8 cellular contexts compared by ENCODE assay signal in the genomic region with DNA sequence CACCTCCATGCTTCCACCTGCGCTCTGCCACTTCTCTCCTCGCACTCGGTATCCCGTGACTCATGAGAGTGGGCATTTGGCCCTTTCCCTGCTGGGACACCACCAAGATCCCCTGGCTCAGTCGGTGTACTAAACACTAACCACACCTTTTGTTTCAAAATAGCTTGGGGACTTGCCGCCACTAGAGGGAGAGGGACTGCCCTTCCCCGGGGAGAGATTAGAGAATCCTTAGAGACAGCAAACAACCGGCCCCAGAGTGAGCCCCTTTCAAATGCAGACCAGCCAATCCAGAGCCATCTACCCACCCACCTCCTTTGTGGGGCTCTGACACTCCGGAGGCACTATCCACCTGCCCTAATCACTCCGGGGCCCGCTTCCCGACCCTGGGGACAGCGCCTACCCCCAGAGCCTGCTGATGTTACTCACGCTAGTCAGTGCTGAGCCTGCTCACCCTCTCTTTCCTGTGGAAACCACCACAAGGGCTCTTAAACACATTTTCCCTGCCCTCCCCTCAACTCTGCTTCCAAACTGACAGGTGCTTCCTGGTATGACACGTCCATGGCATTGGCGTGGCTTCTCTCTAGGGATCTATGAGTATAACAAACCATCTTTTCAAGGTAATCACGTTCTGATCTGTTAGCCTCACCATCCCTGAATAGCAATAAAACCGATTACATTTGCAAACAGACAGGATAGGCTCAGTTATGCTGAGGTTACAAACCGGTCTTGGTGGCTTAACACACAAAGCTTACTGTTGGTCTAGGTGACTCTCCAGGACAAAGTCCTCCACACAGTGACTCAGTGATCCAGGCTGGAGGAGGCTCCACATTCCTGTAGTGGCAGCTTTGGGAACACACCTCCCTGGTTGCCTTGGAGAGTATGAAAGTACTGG.
DNase-seq lines count a peak whose midpoint lies in the region; ATAC-seq, FAIRE-seq and TF ChIP-seq lines count a peak whose summit lies in the region.

No MANE protein-coding gene starts in this region.

- BruUV-seq in K562 (replicated peaks; lab: Mats Ljungman, UMichigan) = no TSS peak

- no peak for TF ChIP-seq EP300 in K562 (IDR thresholded peaks at IDR 0.05; ENCODE audit: low read length)

- WGBS in K562 (ENCODE audit: insufficient coverage, low coverage, missing lambda C conversion rate) = 0% methylated on average over 16 of the region's 19 CpGs
- 21 to 28% (median 24%) methylated on average over 19 of the region's 19 CpGs for WGBS in psoas muscle, 3 donors

- intact Hi-C loops in K562 (cut with micrococcal nuclease) (no loop called here), psoas muscle (cut with DNase I) (no loop called here)

- H3K27ac ChIP-seq in K562 (ENCODE audit: extremely low read depth, low read depth, low read length) = no peak overlapping the region
- no peak overlapping the region for H3K27ac ChIP-seq in psoas muscle

- H3K4me1 ChIP-seq in K562 (replicated peaks in 1 of 2; ENCODE audit: control insufficient read depth in 2 of 2, insufficient read depth in 2 of 2, low read length in 2 of 2) (no peaks in the 10 kb centered on the region), psoas muscle (no peaks in the 10 kb centered on the region)

- no peak overlapping the region for H2AFZ ChIP-seq in K562 (ENCODE audit: low read depth, low read length)

- peak; percentile 61 for ATAC-seq in HG02852 (IDR thresholded peaks at IDR 0.05; ENCODE audit: unreplicated experiment)
- ATAC-seq in K562 = peak; percentile 83
- ATAC-seq in left lobe of liver = peak; percentile 65
- no peak for ATAC-seq in psoas muscle

- TF ChIP-seq POLR2A in K562 (conservative IDR thresholded peaks at IDR 0.05) = no peak

- H3K9me1 ChIP-seq in K562 (ENCODE audit: control insufficient read depth, insufficient read depth, low read length) = no peaks in the 10 kb centered on the region

- peak; percentile 85 for DNase-seq in ELF-1 (ENCODE audit: low read depth, low spot score)
- DNase-seq in NCI-H82 (lab: John Stamatoyannopoulos, UW) = peak; percentile 84
- DNase-seq in K562 (ENCODE audit: extremely low read depth in 1 of 4, low spot score in 3 of 4) = peak in 3 of 4 experiments; percentile 11 to 47 (median 16)
- peak; percentile 44 for DNase-seq in left lobe of liver (ENCODE audit: low spot score)
- no peak for DNase-seq in superior temporal gyrus (ENCODE audit: extremely low spot score)
- DNase-seq in NCI-H226 = no peak
- no peak for DNase-seq in psoas muscle

- no peak overlapping the region for H3K4me2 ChIP-seq in K562 (ENCODE audit: insufficient read depth, low read length)

- H4K20me1 ChIP-seq in K562 (replicated peaks; ENCODE audit: control insufficient read depth, insufficient read depth, low read length) = 0 out of 2 replicates have a peak, but pooled peaks cover 3% of the 10 kb centered on the region

- no peak overlapping the region for H3K9ac ChIP-seq in K562 (ENCODE audit: insufficient read depth in 1 of 2, low read depth in 2 of 2, low read length in 2 of 2)

- H3K79me2 ChIP-seq in K562 (ENCODE audit: control insufficient read depth, insufficient read depth, low read length) = no peaks in the 10 kb centered on the region

- H3K36me3 ChIP-seq in K562 (ENCODE audit: control insufficient read depth, insufficient read depth, low read length) (no peaks in the 10 kb centered on the region), psoas muscle (ENCODE audit: insufficient read depth in 1 of 2, low read depth in 1 of 2) (no peaks in the 10 kb centered on the region)

- H3K27me3 ChIP-seq in K562 (ENCODE audit: control insufficient read depth in 2 of 2, insufficient read depth in 2 of 2, low read length in 2 of 2) = peaks cover 12 to 37% of the 10 kb centered on the region in 2 experiments; a peak in 4 of 5 replicates
- peaks cover 0 to 32% (median 4%) of the 10 kb centered on the region in 3 donors for H3K27me3 ChIP-seq in psoas muscle (ENCODE audit: insufficient read depth in 3 of 3, low read length in 2 of 3)

- H3K9me3 ChIP-seq in K562 (replicated peaks; ENCODE audit: control insufficient read depth, insufficient read depth, low read depth, low read length) = no peaks in the 10 kb centered on the region
- no peaks in the 10 kb centered on the region for H3K9me3 ChIP-seq in psoas muscle

- in situ Hi-C loops in K562 (cut with MboI) = no loop called here

- TF ChIP-seq CTCF in K562 (IDR thresholded peaks at IDR 0.05 in 2 of 3, conservative IDR thresholded peaks at IDR 0.05 in 1 of 3; ENCODE audit: insufficient read depth in 2 of 3, low read depth in 1 of 3, low read length in 3 of 3) = peak; percentile 43 to 48 (median 45); a peak in 3 of 6 replicates
- TF ChIP-seq CTCF in psoas muscle (IDR thresholded peaks at IDR 0.05) = no peak

- TF ChIP-seq RAD21 in K562 (CRISPR knock-in tag; conservative IDR thresholded peaks at IDR 0.05 in 1 of 2, IDR thresholded peaks at IDR 0.05 in 1 of 2) = no peak

- CTCF ChIA-PET in K562 (lab: Yijun Ruan, JAX; ENCODE audit: low intra/inter-chr PET ratio) = no interaction called here

- H3K4me3 ChIP-seq in K562 (no peak overlapping the region), psoas muscle (no peak overlapping the region)

- no peak for FAIRE-seq in K562 (lab: Jason Lieb, UNC)

- POLR2A ChIA-PET in K562 (lab: Yijun Ruan, JAX) = interaction anchor here (0.6 kb wide), 1 partner anchor 81 kb away, joined by 3 read pairs; no protein-coding TSS in a partner anchor

TF ChIP-seq in K562, 482 proteins besides CTCF, POLR2A, EP300 and RAD21 (continues in another document):
- TF ChIP-seq GATAD2A (IDR thresholded peaks at IDR 0.05) (no peak), TCF3 (CRISPR knock-in tag; IDR thresholded peaks at IDR 0.05) (no peak), ZNF444 (CRISPR knock-in tag; IDR thresholded peaks at IDR 0.05) (no peak), IFI16 (CRISPR knock-in tag; IDR thresholded peaks at IDR 0.05) (no peak), MTA1 (IDR thresholded peaks at IDR 0.05; ENCODE audit: borderline replicate concordance) (no peak), MEF2A (IDR thresholded peaks at IDR 0.05; ENCODE audit: control insufficient read depth, low read depth, low read length) (no peak), ZNF766 (CRISPR knock-in tag; conservative IDR thresholded peaks at IDR 0.05) (no peak), MCM5 (IDR thresholded peaks at IDR 0.05; ENCODE audit: low read depth) (no peak), SRSF7 (optimal IDR thresholded peaks at IDR 0.05; ENCODE audit: low read depth, low read length) (no peak), EWSR1 (IDR thresholded peaks at IDR 0.05; ENCODE audit: borderline replicate concordance, low read depth, partially characterized antibody) (no peak)
- TF ChIP-seq, protein P1, sequence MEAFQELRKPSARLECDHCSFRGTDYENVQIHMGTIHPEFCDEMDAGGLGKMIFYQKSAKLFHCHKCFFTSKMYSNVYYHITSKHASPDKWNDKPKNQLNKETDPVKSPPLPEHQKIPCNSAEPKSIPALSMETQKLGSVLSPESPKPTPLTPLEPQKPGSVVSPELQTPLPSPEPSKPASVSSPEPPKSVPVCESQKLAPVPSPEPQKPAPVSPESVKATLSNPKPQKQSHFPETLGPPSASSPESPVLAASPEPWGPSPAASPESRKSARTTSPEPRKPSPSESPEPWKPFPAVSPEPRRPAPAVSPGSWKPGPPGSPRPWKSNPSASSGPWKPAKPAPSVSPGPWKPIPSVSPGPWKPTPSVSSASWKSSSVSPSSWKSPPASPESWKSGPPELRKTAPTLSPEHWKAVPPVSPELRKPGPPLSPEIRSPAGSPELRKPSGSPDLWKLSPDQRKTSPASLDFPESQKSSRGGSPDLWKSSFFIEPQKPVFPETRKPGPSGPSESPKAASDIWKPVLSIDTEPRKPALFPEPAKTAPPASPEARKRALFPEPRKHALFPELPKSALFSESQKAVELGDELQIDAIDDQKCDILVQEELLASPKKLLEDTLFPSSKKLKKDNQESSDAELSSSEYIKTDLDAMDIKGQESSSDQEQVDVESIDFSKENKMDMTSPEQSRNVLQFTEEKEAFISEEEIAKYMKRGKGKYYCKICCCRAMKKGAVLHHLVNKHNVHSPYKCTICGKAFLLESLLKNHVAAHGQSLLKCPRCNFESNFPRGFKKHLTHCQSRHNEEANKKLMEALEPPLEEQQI (IDR thresholded peaks at IDR 0.05) = no peak
- TF ChIP-seq, protein P2, sequence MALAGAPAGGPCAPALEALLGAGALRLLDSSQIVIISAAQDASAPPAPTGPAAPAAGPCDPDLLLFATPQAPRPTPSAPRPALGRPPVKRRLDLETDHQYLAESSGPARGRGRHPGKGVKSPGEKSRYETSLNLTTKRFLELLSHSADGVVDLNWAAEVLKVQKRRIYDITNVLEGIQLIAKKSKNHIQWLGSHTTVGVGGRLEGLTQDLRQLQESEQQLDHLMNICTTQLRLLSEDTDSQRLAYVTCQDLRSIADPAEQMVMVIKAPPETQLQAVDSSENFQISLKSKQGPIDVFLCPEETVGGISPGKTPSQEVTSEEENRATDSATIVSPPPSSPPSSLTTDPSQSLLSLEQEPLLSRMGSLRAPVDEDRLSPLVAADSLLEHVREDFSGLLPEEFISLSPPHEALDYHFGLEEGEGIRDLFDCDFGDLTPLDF (CRISPR knock-in tag; IDR thresholded peaks at IDR 0.05) = no peak
- TF ChIP-seq, protein P3, sequence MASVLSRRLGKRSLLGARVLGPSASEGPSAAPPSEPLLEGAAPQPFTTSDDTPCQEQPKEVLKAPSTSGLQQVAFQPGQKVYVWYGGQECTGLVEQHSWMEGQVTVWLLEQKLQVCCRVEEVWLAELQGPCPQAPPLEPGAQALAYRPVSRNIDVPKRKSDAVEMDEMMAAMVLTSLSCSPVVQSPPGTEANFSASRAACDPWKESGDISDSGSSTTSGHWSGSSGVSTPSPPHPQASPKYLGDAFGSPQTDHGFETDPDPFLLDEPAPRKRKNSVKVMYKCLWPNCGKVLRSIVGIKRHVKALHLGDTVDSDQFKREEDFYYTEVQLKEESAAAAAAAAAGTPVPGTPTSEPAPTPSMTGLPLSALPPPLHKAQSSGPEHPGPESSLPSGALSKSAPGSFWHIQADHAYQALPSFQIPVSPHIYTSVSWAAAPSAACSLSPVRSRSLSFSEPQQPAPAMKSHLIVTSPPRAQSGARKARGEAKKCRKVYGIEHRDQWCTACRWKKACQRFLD (CRISPR knock-in tag; IDR thresholded peaks at IDR 0.05) = no peak
- TF ChIP-seq, protein P4, sequence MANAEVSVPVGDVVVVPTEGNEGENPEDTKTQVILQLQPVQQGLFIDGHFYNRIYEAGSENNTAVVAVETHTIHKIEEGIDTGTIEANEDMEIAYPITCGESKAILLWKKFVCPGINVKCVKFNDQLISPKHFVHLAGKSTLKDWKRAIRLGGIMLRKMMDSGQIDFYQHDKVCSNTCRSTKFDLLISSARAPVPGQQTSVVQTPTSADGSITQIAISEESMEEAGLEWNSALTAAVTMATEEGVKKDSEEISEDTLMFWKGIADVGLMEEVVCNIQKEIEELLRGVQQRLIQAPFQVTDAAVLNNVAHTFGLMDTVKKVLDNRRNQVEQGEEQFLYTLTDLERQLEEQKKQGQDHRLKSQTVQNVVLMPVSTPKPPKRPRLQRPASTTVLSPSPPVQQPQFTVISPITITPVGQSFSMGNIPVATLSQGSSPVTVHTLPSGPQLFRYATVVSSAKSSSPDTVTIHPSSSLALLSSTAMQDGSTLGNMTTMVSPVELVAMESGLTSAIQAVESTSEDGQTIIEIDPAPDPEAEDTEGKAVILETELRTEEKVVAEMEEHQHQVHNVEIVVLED (CRISPR knock-in tag; IDR thresholded peaks at IDR 0.05) = no peak

Comparison
In these comparisons a context has a peak if more than half of its experiments do, and no peak if none do; other contexts are left out.
1. DNase-seq: peak in ELF-1 (single experiment), NCI-H82 (single experiment), K562 (3 of 4) and left lobe of liver (single experiment); none in superior temporal gyrus (single experiment), NCI-H226 (single experiment) and psoas muscle (0 of 2).
2. ATAC-seq: peak in HG02852 (single experiment), K562 (single experiment) and left lobe of liver (single experiment); none in psoas muscle (0 of 4).